Comparison of ENCODE assay signal across 9 cellular contexts in genomic region chr14:95233702-95234241, GRCh38.
DNase-seq lines count a peak whose midpoint lies in the region; ATAC-seq, FAIRE-seq and TF ChIP-seq lines count a peak whose summit lies in the region.
"Had no signal": no experiment of that assay in that cellular context is flagged by ENCODE, and none has a peak within 500 bp of the region (broad histone marks: within the 10 kb centered on the region; RNA-seq: fewer than 3 reads in every experiment).

No MANE protein-coding gene starts in this region.

- no peak overlapping the region for H3K23ac ChIP-seq in H9 (ENCODE audit: insufficient read length, low read depth, low read length)

- H4K91ac ChIP-seq in H9 (ENCODE audit: insufficient read length, low read depth, low read length): no peak overlapping the region

- no peaks in the 10 kb centered on the region for H3K36me3 ChIP-seq in H7 (replicated peaks; ENCODE audit: control insufficient read depth, insufficient read depth, low read length)

- no CpG with 5 or more reads among the region's 9 CpGs for WGBS in H9 (ENCODE audit: extremely low coverage, insufficient read length, low lambda C conversion rate)

- H3K18ac ChIP-seq in H9 (ENCODE audit: insufficient read length, low read depth, low read length): no peak overlapping the region

- no peak overlapping the region for H3K4ac ChIP-seq in H9 (ENCODE audit: low read depth, low read length)

- no peaks in the 10 kb centered on the region for H3K23me2 ChIP-seq in H9 (ENCODE audit: insufficient read length, low read depth, low read length, poor library complexity, severe bottlenecking)

- no peak overlapping the region for H3T11ph ChIP-seq in H9 (ENCODE audit: low read length)

- no peak overlapping the region for H2BK5ac ChIP-seq in H9 (ENCODE audit: insufficient read length, low read length)

- H3K4me1 ChIP-seq in H9 (ENCODE audit: insufficient read depth, low read length): no peaks in the 10 kb centered on the region

- no peak overlapping the region; a peak in 1 of 7 replicates for H3K27ac Mint-ChIP-seq in H9

- no peak overlapping the region for H3K14ac ChIP-seq in H9 (ENCODE audit: insufficient read depth, low read length)

- no peak overlapping the region for H3K9ac ChIP-seq in H9 (ENCODE audit: extremely low read depth, insufficient read length, low read length)

- peak; percentile 72 for DNase-seq in GM12891 (ENCODE audit: insufficient read length, low spot score)
- DNase-seq in left lobe of liver (ENCODE audit: low spot score): no peak
- no peak for DNase-seq in H9
- DNase-seq in SKM-1 treated with dmso at 0.1 percent for 144 hours (lab: John Stamatoyannopoulos, UW; ENCODE audit: unreplicated experiment): no peak
- no peak for DNase-seq in H7
- DNase-seq in DMS53 treated with DMSO at 0.1 percent for 48 hours (lab: John Stamatoyannopoulos, UW; ENCODE audit: unreplicated experiment): no peak

- H3K79me2 ChIP-seq in H9 (ENCODE audit: insufficient read depth, low read length): no peaks in the 10 kb centered on the region

- no peaks in the 10 kb centered on the region for H4K20me1 ChIP-seq in H9 (ENCODE audit: control insufficient read depth, insufficient read depth, insufficient read length)

- H3K4me2 ChIP-seq in H9 (ENCODE audit: insufficient read depth, insufficient read length, low read length): no peak overlapping the region

- no peak for TF ChIP-seq CTCF in H9 (conservative IDR thresholded peaks at IDR 0.05)

- no peak overlapping the region for H2BK15ac ChIP-seq in H9 (ENCODE audit: low read depth, low read length)

- peaks cover 14 to 24% of the 10 kb centered on the region in 2 experiments for H3K4me1 Mint-ChIP-seq in H9

- no peak overlapping the region for H3K4me3 Mint-ChIP-seq in H9

- peak; percentile 97 for ATAC-seq in GM21529 (IDR thresholded peaks at IDR 0.05; ENCODE audit: unreplicated experiment)
- peak; percentile 80 for ATAC-seq in HG03558 (IDR thresholded peaks at IDR 0.05; ENCODE audit: extremely low read depth, unreplicated experiment)
- peak; percentile 31 for ATAC-seq in left lobe of liver

- no peak overlapping the region for H2AK5ac ChIP-seq in H9 (ENCODE audit: insufficient read length, low read length)

- H2AFZ ChIP-seq in H9 (ENCODE audit: low read length): no peak overlapping the region

- no peaks in the 10 kb centered on the region; a peak in 1 of 7 replicates for H3K36me3 Mint-ChIP-seq in H9 (ENCODE audit: insufficient read depth in 1 of 3, low read depth in 3 of 3)

- H2BK20ac ChIP-seq in H9 (ENCODE audit: low read depth, low read length, poor library complexity, severe bottlenecking): no peak overlapping the region

- H3K9me3 ChIP-seq in H9 (ENCODE audit: control insufficient read depth, low read depth, low read length): no peaks in the 10 kb centered on the region

- H3K27ac ChIP-seq in H9 (ENCODE audit: insufficient read length, low read depth, low read length): no peak overlapping the region

- peaks cover 2% of the 10 kb centered on the region; the same call in 1 of the 2 replicates for H3K27me3 Mint-ChIP-seq in H9 (ENCODE audit: low read depth)

- no peaks in the 10 kb centered on the region for H3K9me3 Mint-ChIP-seq in H9

- peak; percentile 94 for FAIRE-seq in GM12891 (lab: Jason Lieb, UNC)
- FAIRE-seq: frontal cortex had no signal

- H2BK120ac ChIP-seq in H9 (ENCODE audit: low read depth, low read length, poor library complexity, severe bottlenecking): no peak overlapping the region

- H3K27me3 ChIP-seq in H9 (ENCODE audit: insufficient read depth, low read length): no peaks in the 10 kb centered on the region
- H3K27me3 ChIP-seq in H7 (ENCODE audit: control insufficient read depth, insufficient read depth, low read length): no peaks in the 10 kb centered on the region

- no peak overlapping the region for H4K8ac ChIP-seq in H9 (replicated peaks; ENCODE audit: insufficient read length, low read depth, low read length)

- H3K56ac ChIP-seq in H9 (ENCODE audit: insufficient read length, low read depth, low read length): no peak overlapping the region

- H2BK12ac ChIP-seq in H9 (ENCODE audit: insufficient read length, low read depth, low read length): no peak overlapping the region

- no peak overlapping the region for H4K5ac ChIP-seq in H9 (ENCODE audit: insufficient read length, low read depth, low read length)

- no peak overlapping the region for H3K4me3 ChIP-seq in H7 (ENCODE audit: insufficient read depth, low read depth, low read length)

- H3K79me1 ChIP-seq in H9 (ENCODE audit: insufficient read depth, low read depth, low read length, poor library complexity, severe bottlenecking): no peaks in the 10 kb centered on the region

- TF ChIP-seq POLR2A in GM12891 (IDR thresholded peaks at IDR 0.05; ENCODE audit: low read depth, low read length): no peak

TF ChIP-seq in GM12891, 5 proteins besides CTCF, POLR2A, EP300 and RAD21:
- TF ChIP-seq POLR2AphosphoS5 (IDR thresholded peaks at IDR 0.05; ENCODE audit: low read depth, low read length) (no peak), PAX5 (IDR thresholded peaks at IDR 0.05; ENCODE audit: insufficient read depth, low read length, severe bottlenecking) (no peak), POU2F2 (IDR thresholded peaks at IDR 0.05; ENCODE audit: low read depth, low read length) (no peak), TAF1 (IDR thresholded peaks at IDR 0.05; ENCODE audit: low read depth, low read length) (no peak), SPI1 (IDR thresholded peaks at IDR 0.05; ENCODE audit: low read depth, low read length) (peak; percentile 99)

Comparison
In these comparisons a context has a peak if more than half of its experiments do, and no peak if none do; other contexts are left out.
1. ATAC-seq: peak in every context shown above with its lines; median percentile 97 in GM21529; 80 in HG03558; 31 in left lobe of liver.